15 cellular contexts compared by ENCODE assay signal in genomic region chr1:227889047-227889862, GRCh38. TPM values are rescaled to one million over a fixed set of nuclear protein-coding genes. Genes with fewer than 3 reads are reported as not detected.
DNase-seq lines count a peak whose midpoint lies in the region; ATAC-seq and TF ChIP-seq lines count a peak whose summit lies in the region.
"Had no signal": no experiment of that assay in that cellular context is flagged by ENCODE, and none has a peak within 500 bp of the region (broad histone marks: within the 10 kb centered on the region; RNA-seq: fewer than 3 reads in every experiment).

No MANE protein-coding gene starts in this region.

- H3K4me1 Mint-ChIP-seq in endothelial cell (ENCODE audit: unreplicated experiment) = no peaks in the 10 kb centered on the region

- no peaks in the 10 kb centered on the region for H3K36me3 Mint-ChIP-seq in endothelial cell (ENCODE audit: low read depth, unreplicated experiment)

- no peaks in the 10 kb centered on the region for H3K9me3 ChIP-seq in RWPE2 (ENCODE audit: severe bottlenecking)
- H3K9me3 ChIP-seq in osteoblast (ENCODE audit: low read depth, low read length) = no peaks in the 10 kb centered on the region
- no peaks in the 10 kb centered on the region for H3K9me3 ChIP-seq in smooth muscle cell (replicated peaks; ENCODE audit: low read depth)
- H3K9me3 ChIP-seq: esophagus squamous epithelium, upper lobe of left lung had no signal

- DNase-seq in DMS53 (lab: John Stamatoyannopoulos, UW) (peak; percentile 33), DMS53 treated with DMSO at 0.1 percent for 48 hours (lab: John Stamatoyannopoulos, UW; ENCODE audit: unreplicated experiment) (no peak), RWPE2 (ENCODE audit: low spot score) (peak; percentile 9), endothelial cell (ENCODE audit: low spot score) (peak; percentile 12), osteoblast (ENCODE audit: insufficient read length, low spot score, missing footprints) (peak; percentile 86), smooth muscle cell (lab: John Stamatoyannopoulos, UW; ENCODE audit: unreplicated experiment) (no peak), NOMO-1 treated with dmso at 0.1 percent for 144 hours (lab: John Stamatoyannopoulos, UW; ENCODE audit: unreplicated experiment) (no peak), AML-193 (lab: John Stamatoyannopoulos, UW) (no peak)
- DNase-seq: esophagus squamous epithelium, GOT3, NCI-H774 had no signal

- no peaks in the 10 kb centered on the region for H3K27me3 ChIP-seq in RWPE2 (ENCODE audit: insufficient read depth, poor library complexity, severe bottlenecking)
- H3K27me3 ChIP-seq in osteoblast (ENCODE audit: insufficient read depth, low read length) = no peaks in the 10 kb centered on the region
- H3K27me3 ChIP-seq in smooth muscle cell (ENCODE audit: low read depth) = no peaks in the 10 kb centered on the region
- H3K27me3 ChIP-seq: esophagus squamous epithelium had no signal

- ATAC-seq in RWPE2 (ENCODE audit: low read depth) = no peak

- H4K20me1 ChIP-seq in osteoblast (ENCODE audit: insufficient read depth, low read length) = no peaks in the 10 kb centered on the region
- no peaks in the 10 kb centered on the region for H4K20me1 ChIP-seq in smooth muscle cell (ENCODE audit: low read depth)

- TF ChIP-seq CTCF in RWPE2 (IDR thresholded peaks at IDR 0.05; ENCODE audit: poor library complexity, severe bottlenecking) = no peak
- no peak for TF ChIP-seq CTCF in endothelial cell (IDR thresholded peaks at IDR 0.05; ENCODE audit: unreplicated experiment)
- TF ChIP-seq CTCF in osteoblast (IDR thresholded peaks at IDR 0.05; ENCODE audit: extremely low read depth, low read depth, low read length) = no peak
- TF ChIP-seq CTCF in smooth muscle cell (IDR thresholded peaks at IDR 0.05; ENCODE audit: borderline replicate concordance, insufficient read depth, poor library complexity, severe bottlenecking) = no peak

- peaks cover 9% of the 10 kb centered on the region for H3K4me1 ChIP-seq in RWPE2 (ENCODE audit: insufficient read depth, poor library complexity, severe bottlenecking)
- H3K4me1 ChIP-seq in osteoblast (ENCODE audit: insufficient read depth, low read length) = no peaks in the 10 kb centered on the region
- peaks cover 23% of the 10 kb centered on the region for H3K4me1 ChIP-seq in smooth muscle cell (ENCODE audit: low read depth)

- no peak overlapping the region for H3K27ac Mint-ChIP-seq in endothelial cell (ENCODE audit: unreplicated experiment)

- peaks cover 7% of the 10 kb centered on the region for H3K27me3 Mint-ChIP-seq in endothelial cell (ENCODE audit: unreplicated experiment)
- H3K27me3 Mint-ChIP-seq: central memory CD8-positive, alpha-beta T cell had no signal

- H3K4me2 ChIP-seq in osteoblast (ENCODE audit: insufficient read depth, low read length) (no peak overlapping the region), smooth muscle cell (no peak overlapping the region)

- H3K27ac ChIP-seq in RWPE2 (ENCODE audit: poor library complexity, severe bottlenecking) (no peak overlapping the region), osteoblast (ENCODE audit: low read depth, low read length) (no peak overlapping the region), smooth muscle cell (ENCODE audit: low read depth) (no peak overlapping the region)
- H3K27ac ChIP-seq: 22Rv1 had no signal

- no peak overlapping the region for H3K9ac ChIP-seq in smooth muscle cell (ENCODE audit: low read depth)

- no peaks in the 10 kb centered on the region for H3K9me3 Mint-ChIP-seq in endothelial cell (ENCODE audit: unreplicated experiment)
- H3K9me3 Mint-ChIP-seq: central memory CD8-positive, alpha-beta T cell had no signal

- H3K36me3 ChIP-seq in RWPE2 (ENCODE audit: low read depth) (no peaks in the 10 kb centered on the region), osteoblast (ENCODE audit: insufficient read depth, low read length) (no peaks in the 10 kb centered on the region), smooth muscle cell (ENCODE audit: low read depth) (no peaks in the 10 kb centered on the region)
- H3K36me3 ChIP-seq: esophagus squamous epithelium, upper lobe of left lung had no signal

- H2AFZ ChIP-seq in osteoblast (ENCODE audit: low read length) (no peak overlapping the region), smooth muscle cell (ENCODE audit: low read depth) (no peak overlapping the region)

- no peak overlapping the region for H3K4me3 Mint-ChIP-seq in endothelial cell (ENCODE audit: unreplicated experiment)
- H3K4me3 Mint-ChIP-seq: central memory CD8-positive, alpha-beta T cell had no signal

- 84% methylated on average over 14 of the region's 14 CpGs for WGBS in smooth muscle cell (ENCODE audit: low lambda C conversion rate)

- H3K79me2 ChIP-seq in osteoblast (ENCODE audit: insufficient read depth, low read length) (no peaks in the 10 kb centered on the region), smooth muscle cell (ENCODE audit: low read depth) (no peaks in the 10 kb centered on the region)

- H3K4me3 ChIP-seq in RWPE2 (ENCODE audit: severe bottlenecking) (no peak overlapping the region), osteoblast (ENCODE audit: insufficient read depth, low read length) (no peak overlapping the region), smooth muscle cell (no peak overlapping the region)
- H3K4me3 ChIP-seq: esophagus squamous epithelium, upper lobe of left lung had no signal

- H3F3A ChIP-seq in smooth muscle cell (ENCODE audit: low read depth) = no peaks in the 10 kb centered on the region

RNA-seq across cellular contexts. Expression of gene WNT9A, which starts 58.5 kb away (rescaled TPM):
- total RNA-seq in endothelial cell (ENCODE audit: unreplicated experiment) = 1.0 TPM
- 0.36 and 0.88 TPM in 2 replicates for total RNA-seq in osteoblast
- total RNA-seq in smooth muscle cell = 1.1 and 2.6 TPM in 2 replicates
- polyA plus RNA-seq in smooth muscle cell = 0.03 and 0.76 TPM in 2 replicates
- total RNA-seq: SK-MEL-5 had no signal

Comparison
In these comparisons a context has a peak if more than half of its experiments do, and no peak if none do; other contexts are left out.
1. DNase-seq: peak in DMS53 (single experiment), RWPE2 (single experiment), endothelial cell (single experiment) and osteoblast (single experiment); none in DMS53 treated with DMSO at 0.1 percent for 48 hours (single experiment), smooth muscle cell (single experiment), NOMO-1 treated with dmso at 0.1 percent for 144 hours (single experiment) and AML-193 (0 of 2).